21 cellular contexts compared by ENCODE assay signal in genomic region chr10:46560381-46560780, GRCh38. TPM values are rescaled to one million over a fixed set of nuclear protein-coding genes. Genes with fewer than 3 reads are reported as not detected.
A peak's percentile ranks its signal among the peaks of the same experiment; 100 is the strongest.
DNase-seq lines count a peak whose midpoint lies in the region; ATAC-seq and TF ChIP-seq lines count a peak whose summit lies in the region.
"Had no signal": no experiment of that assay in that cellular context is flagged by ENCODE, and none has a peak within 500 bp of the region (broad histone marks: within the 10 kb centered on the region; RNA-seq: fewer than 3 reads in every experiment).

No MANE protein-coding gene starts in this region.

- H3K9me3 Mint-ChIP-seq in activated CD4-positive, alpha-beta T cell treated with anti-CD3 and anti-CD28 coated beads, Interleukin-2, amount 10 ng/mL, durations not matched to agents 7 days and 5 days, result no peaks in the 10 kb centered on the region
- peaks cover 3% of the 10 kb centered on the region; the same call in 1 of the 3 replicates for H3K9me3 Mint-ChIP-seq in GM23338

- no peaks in the 10 kb centered on the region for H3K79me2 ChIP-seq in GM23338 (replicated peaks; ENCODE audit: insufficient read depth)

- 0 out of 2 replicates have a peak, but pooled peaks cover 6% of the 10 kb centered on the region for H3F3A ChIP-seq in GM23338 (replicated peaks; ENCODE audit: low read depth)

- no peaks in the 10 kb centered on the region for H3K9me3 ChIP-seq in sigmoid colon
- H3K9me3 ChIP-seq: ascending aorta, HAP-1, prostate gland, uterus had no signal

- TF ChIP-seq CTCF in GM23338 (conservative IDR thresholded peaks at IDR 0.05; ENCODE audit: low read depth in 2 of 2) (no peak), sigmoid colon (IDR thresholded peaks at IDR 0.05) (no peak)

- peak overlapping the region; percentile 56; the same call in 1 of the 2 replicates for H2AFZ ChIP-seq in GM23338

- H3K4me3 ChIP-seq in GM23338 (no peak overlapping the region), sigmoid colon (no peak overlapping the region)
- H3K4me3 ChIP-seq: ascending aorta, HAP-1, prostate gland, uterus had no signal

- POLR2A ChIA-PET in activated CD4-positive, alpha-beta T cell treated with anti-CD3 and anti-CD28 coated beads, Interleukin-2, amount 10 ng/mL, durations not matched to agents 7 days and 5 days (lab: Charles Lee), result no interaction called here

- no peak overlapping the region for H3K4me3 Mint-ChIP-seq in activated CD4-positive, alpha-beta T cell treated with anti-CD3 and anti-CD28 coated beads, Interleukin-2, amount 10 ng/mL, durations not matched to agents 7 days and 5 days
- no peak overlapping the region for H3K4me3 Mint-ChIP-seq in GM23338

- H3K36me3 ChIP-seq in GM23338 (ENCODE audit: insufficient read depth) (no peaks in the 10 kb centered on the region; the same call in 1 of the 2 replicates), sigmoid colon (no peaks in the 10 kb centered on the region)
- H3K36me3 ChIP-seq: ascending aorta, HAP-1, prostate gland, uterus had no signal

- no peaks in the 10 kb centered on the region for H3K27me3 Mint-ChIP-seq in activated CD4-positive, alpha-beta T cell treated with anti-CD3 and anti-CD28 coated beads, Interleukin-2, amount 10 ng/mL, durations not matched to agents 7 days and 5 days
- peaks cover 11% of the 10 kb centered on the region for H3K27me3 Mint-ChIP-seq in GM23338 (ENCODE audit: insufficient read depth, low read depth, poor library complexity)

- H3K27ac Mint-ChIP-seq in activated CD4-positive, alpha-beta T cell treated with anti-CD3 and anti-CD28 coated beads, Interleukin-2, amount 10 ng/mL, durations not matched to agents 7 days and 5 days, result no peak overlapping the region
- H3K27ac Mint-ChIP-seq in GM23338, result no peak overlapping the region

- intact Hi-C loops in sigmoid colon (cut with DNase I), result no loop called here

- 84 to 85% methylated on average over 5 of the region's 5 CpGs for WGBS in sigmoid colon, 2 donors

- no peak for ATAC-seq in GM23338
- ATAC-seq in left lobe of liver, result no peak
- ATAC-seq in HG02840 (IDR thresholded peaks at IDR 0.05; ENCODE audit: low FRiP score, unreplicated experiment), result no peak
- ATAC-seq: foreskin keratinocyte, left colon had no signal

- no peak overlapping the region for H3K4me2 ChIP-seq in GM23338

- H3K27ac ChIP-seq in GM23338 (ENCODE audit: low read depth) (no peak overlapping the region), sigmoid colon (no peak overlapping the region)
- H3K27ac ChIP-seq: ascending aorta, foreskin keratinocyte, prostate gland, uterus had no signal

- H3K4me1 ChIP-seq in GM23338 (ENCODE audit: insufficient read depth) (peaks cover 12% of the 10 kb centered on the region), sigmoid colon (peaks cover 0 to 13% (median 12%) of the 10 kb centered on the region in 4 donors)
- H3K4me1 ChIP-seq: foreskin keratinocyte, HAP-1 had no signal

- CTCF ChIA-PET in activated CD4-positive, alpha-beta T cell treated with anti-CD3 and anti-CD28 coated beads, Interleukin-2, amount 10 ng/mL, durations not matched to agents 7 days and 5 days (lab: Charles Lee), result interaction anchor here (0.6 kb wide), 1 partner anchor 871 kb away, joined by 3 read pairs; no protein-coding TSS in a partner anchor

- H3K36me3 Mint-ChIP-seq in activated CD4-positive, alpha-beta T cell treated with anti-CD3 and anti-CD28 coated beads, Interleukin-2, amount 10 ng/mL, durations not matched to agents 7 days and 5 days (ENCODE audit: low read depth), result no peaks in the 10 kb centered on the region
- no peaks in the 10 kb centered on the region for H3K36me3 Mint-ChIP-seq in GM23338 (ENCODE audit: low read depth)

- H3K4me1 Mint-ChIP-seq in activated CD4-positive, alpha-beta T cell treated with anti-CD3 and anti-CD28 coated beads, Interleukin-2, amount 10 ng/mL, durations not matched to agents 7 days and 5 days, result peaks cover 5% of the 10 kb centered on the region
- peaks cover 4% of the 10 kb centered on the region; the same call in 2 of the 3 replicates for H3K4me1 Mint-ChIP-seq in GM23338

- peaks cover 4% of the 10 kb centered on the region; the same call in 1 of the 2 replicates for H3K9me2 ChIP-seq in GM23338 (ENCODE audit: insufficient read depth)

- peak; percentile 5 for DNase-seq in activated CD4-positive, alpha-beta T cell treated with anti-CD3 and anti-CD28 coated beads, Interleukin-2, amount 10 ng/mL, durations not matched to agents 7 days and 5 days
- DNase-seq in activated CD4-positive, alpha-beta T cell treated with anti-CD3 and anti-CD28 coated beads, Interleukin-2, amount 50 U/mL, for 1 hour, result no peak
- DNase-seq in GM23338 (ENCODE audit: low spot score) (no peak), left lobe of liver (ENCODE audit: low spot score) (peak; percentile 53), sigmoid colon (peak; percentile 57), NOMO-1 treated with dmso at 0.1 percent for 144 hours (lab: John Stamatoyannopoulos, UW; ENCODE audit: unreplicated experiment) (no peak), RPMI8226 (no peak)
- DNase-seq: DMS53; foreskin keratinocyte; left colon; NCI-H1105 treated with DMSO at 0.1 percent for 48 hours; NCI-H2107; NCI-H69; stimulated activated naive CD4-positive, alpha-beta T cell treated with Interleukin-2 at 50 U/mL for 16 hours had no signal

- TF ChIP-seq EP300 in sigmoid colon (IDR thresholded peaks at IDR 0.05), result no peak

- no peak for TF ChIP-seq POLR2A in sigmoid colon (IDR thresholded peaks at IDR 0.05)

- H3K27me3 ChIP-seq in GM23338 (ENCODE audit: insufficient read depth) (peaks cover 16% of the 10 kb centered on the region), sigmoid colon (peaks cover 22 to 42% (median 27%) of the 10 kb centered on the region in 3 donors)

- H4K20me1 ChIP-seq in GM23338 (replicated peaks; ENCODE audit: insufficient read depth), result no peaks in the 10 kb centered on the region

TF ChIP-seq in GM23338, 12 proteins besides CTCF, POLR2A, EP300 and RAD21:
- TF ChIP-seq, protein P1, sequence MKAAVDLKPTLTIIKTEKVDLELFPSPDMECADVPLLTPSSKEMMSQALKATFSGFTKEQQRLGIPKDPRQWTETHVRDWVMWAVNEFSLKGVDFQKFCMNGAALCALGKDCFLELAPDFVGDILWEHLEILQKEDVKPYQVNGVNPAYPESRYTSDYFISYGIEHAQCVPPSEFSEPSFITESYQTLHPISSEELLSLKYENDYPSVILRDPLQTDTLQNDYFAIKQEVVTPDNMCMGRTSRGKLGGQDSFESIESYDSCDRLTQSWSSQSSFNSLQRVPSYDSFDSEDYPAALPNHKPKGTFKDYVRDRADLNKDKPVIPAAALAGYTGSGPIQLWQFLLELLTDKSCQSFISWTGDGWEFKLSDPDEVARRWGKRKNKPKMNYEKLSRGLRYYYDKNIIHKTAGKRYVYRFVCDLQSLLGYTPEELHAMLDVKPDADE (IDR thresholded peaks at IDR 0.05), result no peak

RNA-seq across cellular contexts. Expression of gene GPRIN2, which starts 3.9 kb away (rescaled TPM):
- not detected for total RNA-seq in activated CD4-positive, alpha-beta T cell treated with anti-CD3 and anti-CD28 coated beads, Interleukin-2, amount 10 ng/mL, durations not matched to agents 7 days and 5 days
- 24.4 and 28.5 TPM in 2 replicates for total RNA-seq in GM23338 (2014; rRNA removed; shearing (Covaris generic))
- 2.9 and 3.0 TPM in 2 replicates for polyA plus RNA-seq in GM23338 (2016; fragmentation: Nextera tagmentation; extraction: Ambion mirVana)
- 1.1 TPM for total RNA-seq in left lobe of liver
- 1 to 10 TPM in 1 of 4 donors, under 1 TPM in 2, not detected in 1; 0.16 to 1.4 (median 0.27) TPM for total RNA-seq in sigmoid colon
- polyA plus RNA-seq in sigmoid colon, result 10 to 100 TPM; 21.7 to 30.0 (median 21.8) TPM
- total RNA-seq: endothelial cell of umbilical vein, myocyte had no signal
- polyA plus RNA-seq: endothelial cell of umbilical vein had no signal

RNA-seq across cellular contexts. Expression of gene SYT15, which starts 18.5 kb away (rescaled TPM):
- 1 to 10 TPM in 1 of 2 experiments, under 1 TPM in 1; 0.79 to 1.2 TPM for total RNA-seq in activated CD4-positive, alpha-beta T cell treated with anti-CD3 and anti-CD28 coated beads, Interleukin-2, amount 10 ng/mL, durations not matched to agents 7 days and 5 days
- 0.39 TPM in 1 of 2 replicates, not detected in the other for total RNA-seq in GM23338 (2014; rRNA removed; shearing (Covaris generic))
- polyA plus RNA-seq in GM23338 (2016; fragmentation: Nextera tagmentation; extraction: Ambion mirVana) (0.83 and 1.5 TPM in 2 replicates), sigmoid colon (1 to 10 TPM; 1.2 to 1.7 (median 1.2) TPM)
- total RNA-seq in left lobe of liver (0.65 TPM), sigmoid colon (1 to 10 TPM in 2 of 4 donors, under 1 TPM in 2; 0.81 to 1.4 (median 1.0) TPM)

Comparison
In these comparisons a context has a peak if more than half of its experiments do, and no peak if none do; other contexts are left out.
1. DNase-seq: peak in activated CD4-positive, alpha-beta T cell treated with anti-CD3 and anti-CD28 coated beads, Interleukin-2, amount 10 ng/mL, durations not matched to agents 7 days and 5 days (single experiment), left lobe of liver (single experiment) and sigmoid colon (single experiment); none in activated CD4-positive, alpha-beta T cell treated with anti-CD3 and anti-CD28 coated beads, Interleukin-2, amount 50 U/mL, for 1 hour (single experiment), GM23338 (single experiment), NOMO-1 treated with dmso at 0.1 percent for 144 hours (single experiment) and RPMI8226 (single experiment).
2. RNA of gene GPRIN2, which starts 3.9 kb away (total RNA-seq): 24.4 to 28.5 TPM in GM23338; 1.1 TPM in left lobe of liver (single experiment), 0.16 to 1.4 TPM in sigmoid colon and not detected in activated CD4-positive, alpha-beta T cell treated with anti-CD3 and anti-CD28 coated beads, Interleukin-2, amount 10 ng/mL, durations not matched to agents 7 days and 5 days; every median in the first group is over 10 times any median in the second.